In genomic region chr1:93680121-93681094, GRCh38 we compare ENCODE assay signal across 8 cellular contexts. TPM values are rescaled to one million over a fixed set of nuclear protein-coding genes. Genes with fewer than 3 reads are reported as not detected.
DNase-seq lines count a peak whose midpoint lies in the region; ATAC-seq and TF ChIP-seq lines count a peak whose summit lies in the region.

No MANE protein-coding gene starts in this region.

- H3K4me3 Mint-ChIP-seq in immature natural killer cell: peak overlapping the region; percentile 84 to 93 (median 90)

- H3K9ac ChIP-seq in skeletal muscle satellite cell (ENCODE audit: low read depth, low read length): peak overlapping the region; percentile 97

- DNase-seq in DMS79 treated with DMSO at 0.1 percent for 48 hours (lab: John Stamatoyannopoulos, UW): peak; percentile 72
- peak; percentile 86 for DNase-seq in GM20000 (ENCODE audit: low spot score)
- DNase-seq in HPDE6-E6E7 (ENCODE audit: extremely low spot score): peak; percentile 83
- peak in 51 of 61 donors; percentile 10 to 74 (median 37) for DNase-seq in caudate nucleus (lab: John Stamatoyannopoulos, UW)
- DNase-seq in immature natural killer cell: peak; percentile 26 to 36 (median 33)

- no peaks in the 10 kb centered on the region for H3K36me3 Mint-ChIP-seq in immature natural killer cell

- H3K9me3 ChIP-seq in skeletal muscle satellite cell (replicated peaks; ENCODE audit: low read length): no peaks in the 10 kb centered on the region

- peak overlapping the region; percentile 83 for H3K4me2 ChIP-seq in skeletal muscle satellite cell (ENCODE audit: low read length)

- peaks cover 8 to 27% (median 12%) of the 10 kb centered on the region in 3 donors for H3K27me3 Mint-ChIP-seq in immature natural killer cell (ENCODE audit: low read depth in 3 of 3)

- peak overlapping the region in 2 of 6 donors; percentile 8 to 50 for H3K27ac Mint-ChIP-seq in immature natural killer cell

- peaks cover 0 to 4% (median 0%) of the 10 kb centered on the region in 6 donors for H3K9me3 Mint-ChIP-seq in immature natural killer cell

- peaks cover 11 to 14% of the 10 kb centered on the region in 2 donors for H3K4me1 Mint-ChIP-seq in immature natural killer cell

- H3K27me3 ChIP-seq in skeletal muscle satellite cell (ENCODE audit: control insufficient read depth, insufficient read depth, low read length): no peaks in the 10 kb centered on the region

- peak; percentile 61 for TF ChIP-seq CTCF in GM20000 (IDR thresholded peaks at IDR 0.05; ENCODE audit: extremely low read depth, missing control alignments)

- H3K4me1 ChIP-seq in skeletal muscle satellite cell (ENCODE audit: control insufficient read depth, insufficient read depth, low read length): peaks cover 50% of the 10 kb centered on the region

- H3K27ac ChIP-seq in caudate nucleus (ENCODE audit: low read depth, low read length): peak overlapping the region; percentile 81

- ATAC-seq in SK-N-SH treated with all-trans-retinoic acid at 6 μM for 48 hours (peak; percentile 91), HG03097 (IDR thresholded peaks at IDR 0.05; ENCODE audit: low FRiP score, unreplicated experiment) (no peak)

- H3K36me3 ChIP-seq in skeletal muscle satellite cell (ENCODE audit: insufficient read depth, low read length): peaks cover 28% of the 10 kb centered on the region

- peak overlapping the region; percentile 79 for H3K4me3 ChIP-seq in skeletal muscle satellite cell (ENCODE audit: low read length)

TF ChIP-seq in SK-N-SH treated with all-trans-retinoic acid at 6 μM for 48 hours, 23 proteins besides CTCF, POLR2A, EP300 and RAD21:
- TF ChIP-seq POU6F1 (CRISPR knock-in tag; IDR thresholded peaks at IDR 0.05; ENCODE audit: borderline replicate concordance, low read depth): no peak
- TF ChIP-seq GLIS3 (CRISPR knock-in tag; IDR thresholded peaks at IDR 0.05): no peak
- TF ChIP-seq PATZ1 (CRISPR knock-in tag; IDR thresholded peaks at IDR 0.05; ENCODE audit: borderline replicate concordance): no peak
- no peak for TF ChIP-seq ZFP30 (CRISPR knock-in tag; IDR thresholded peaks at IDR 0.05)
- TF ChIP-seq ZNF70 (CRISPR knock-in tag; IDR thresholded peaks at IDR 0.05): no peak
- TF ChIP-seq SNAI2 (CRISPR knock-in tag; IDR thresholded peaks at IDR 0.05): no peak
- no peak for TF ChIP-seq CSRNP3 (CRISPR knock-in tag; IDR thresholded peaks at IDR 0.05)
- no peak for TF ChIP-seq CSDC2 (CRISPR knock-in tag; IDR thresholded peaks at IDR 0.05)

RNA-seq across cellular contexts. Expression of gene BCAR3, which starts 1.2 kb away (rescaled TPM):
- under 1 TPM in 2 of 3 donors, not detected in 1; 0.27 to 0.43 TPM for polyA plus RNA-seq in immature natural killer cell
- total RNA-seq in skeletal muscle satellite cell (2012; rRNA removed): 16.2 and 18.3 TPM in 2 replicates

Comparison
In these comparisons a context has a peak if more than half of its experiments do, and no peak if none do; other contexts are left out.
1. DNase-seq: peak in every context shown above with its lines; median percentile 86 in GM20000; 83 in HPDE6-E6E7; 72 in DMS79 treated with DMSO at 0.1 percent for 48 hours; 37 in caudate nucleus; 33 in immature natural killer cell.